Comparison of ENCODE assay signal across 2 cellular contexts in the genomic region with DNA sequence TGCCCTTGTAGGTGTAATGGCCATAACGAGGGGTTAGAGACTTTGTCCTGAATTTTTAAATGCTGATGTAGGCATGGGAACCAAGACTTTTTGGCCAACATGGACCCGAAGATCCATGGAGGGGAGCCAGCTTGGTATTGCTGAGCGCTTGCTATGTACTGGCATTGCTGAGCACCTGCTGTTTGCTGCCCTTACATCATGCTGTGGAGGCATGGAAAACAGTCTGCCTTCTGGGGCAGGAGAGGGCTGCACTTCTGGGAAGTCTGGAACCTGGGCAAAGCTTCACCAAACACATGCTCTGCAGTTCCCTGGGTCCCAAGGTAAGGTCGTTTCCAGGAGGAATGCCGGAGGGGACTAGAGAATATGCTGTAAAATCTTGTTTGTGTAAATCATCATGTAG.
A peak's percentile ranks its signal among the peaks of the same experiment; 100 is the strongest.
TF ChIP-seq lines count a peak whose summit lies in the region.

No MANE protein-coding gene starts in this region.

TF ChIP-seq in GM23338, 12 proteins besides CTCF, POLR2A, EP300 and RAD21 (continued from another document):
- TF ChIP-seq, protein P1, sequence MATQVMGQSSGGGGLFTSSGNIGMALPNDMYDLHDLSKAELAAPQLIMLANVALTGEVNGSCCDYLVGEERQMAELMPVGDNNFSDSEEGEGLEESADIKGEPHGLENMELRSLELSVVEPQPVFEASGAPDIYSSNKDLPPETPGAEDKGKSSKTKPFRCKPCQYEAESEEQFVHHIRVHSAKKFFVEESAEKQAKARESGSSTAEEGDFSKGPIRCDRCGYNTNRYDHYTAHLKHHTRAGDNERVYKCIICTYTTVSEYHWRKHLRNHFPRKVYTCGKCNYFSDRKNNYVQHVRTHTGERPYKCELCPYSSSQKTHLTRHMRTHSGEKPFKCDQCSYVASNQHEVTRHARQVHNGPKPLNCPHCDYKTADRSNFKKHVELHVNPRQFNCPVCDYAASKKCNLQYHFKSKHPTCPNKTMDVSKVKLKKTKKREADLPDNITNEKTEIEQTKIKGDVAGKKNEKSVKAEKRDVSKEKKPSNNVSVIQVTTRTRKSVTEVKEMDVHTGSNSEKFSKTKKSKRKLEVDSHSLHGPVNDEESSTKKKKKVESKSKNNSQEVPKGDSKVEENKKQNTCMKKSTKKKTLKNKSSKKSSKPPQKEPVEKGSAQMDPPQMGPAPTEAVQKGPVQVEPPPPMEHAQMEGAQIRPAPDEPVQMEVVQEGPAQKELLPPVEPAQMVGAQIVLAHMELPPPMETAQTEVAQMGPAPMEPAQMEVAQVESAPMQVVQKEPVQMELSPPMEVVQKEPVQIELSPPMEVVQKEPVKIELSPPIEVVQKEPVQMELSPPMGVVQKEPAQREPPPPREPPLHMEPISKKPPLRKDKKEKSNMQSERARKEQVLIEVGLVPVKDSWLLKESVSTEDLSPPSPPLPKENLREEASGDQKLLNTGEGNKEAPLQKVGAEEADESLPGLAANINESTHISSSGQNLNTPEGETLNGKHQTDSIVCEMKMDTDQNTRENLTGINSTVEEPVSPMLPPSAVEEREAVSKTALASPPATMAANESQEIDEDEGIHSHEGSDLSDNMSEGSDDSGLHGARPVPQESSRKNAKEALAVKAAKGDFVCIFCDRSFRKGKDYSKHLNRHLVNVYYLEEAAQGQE (IDR thresholded peaks at IDR 0.05; ENCODE audit: unreplicated experiment) = no peak
- no peak for TF ChIP-seq ETS1 (IDR thresholded peaks at IDR 0.05)
- no peak for TF ChIP-seq NANOG (IDR thresholded peaks at IDR 0.05; ENCODE audit: borderline replicate concordance)
- TF ChIP-seq POLR2AphosphoS5 (IDR thresholded peaks at IDR 0.05; ENCODE audit: low read depth) = no peak
- no peak for TF ChIP-seq ZNF331 (CRISPR knock-in tag; IDR thresholded peaks at IDR 0.05; ENCODE audit: low read depth)
- TF ChIP-seq JUNB (IDR thresholded peaks at IDR 0.05; ENCODE audit: unreplicated experiment) = no peak
- TF ChIP-seq, protein P2, sequence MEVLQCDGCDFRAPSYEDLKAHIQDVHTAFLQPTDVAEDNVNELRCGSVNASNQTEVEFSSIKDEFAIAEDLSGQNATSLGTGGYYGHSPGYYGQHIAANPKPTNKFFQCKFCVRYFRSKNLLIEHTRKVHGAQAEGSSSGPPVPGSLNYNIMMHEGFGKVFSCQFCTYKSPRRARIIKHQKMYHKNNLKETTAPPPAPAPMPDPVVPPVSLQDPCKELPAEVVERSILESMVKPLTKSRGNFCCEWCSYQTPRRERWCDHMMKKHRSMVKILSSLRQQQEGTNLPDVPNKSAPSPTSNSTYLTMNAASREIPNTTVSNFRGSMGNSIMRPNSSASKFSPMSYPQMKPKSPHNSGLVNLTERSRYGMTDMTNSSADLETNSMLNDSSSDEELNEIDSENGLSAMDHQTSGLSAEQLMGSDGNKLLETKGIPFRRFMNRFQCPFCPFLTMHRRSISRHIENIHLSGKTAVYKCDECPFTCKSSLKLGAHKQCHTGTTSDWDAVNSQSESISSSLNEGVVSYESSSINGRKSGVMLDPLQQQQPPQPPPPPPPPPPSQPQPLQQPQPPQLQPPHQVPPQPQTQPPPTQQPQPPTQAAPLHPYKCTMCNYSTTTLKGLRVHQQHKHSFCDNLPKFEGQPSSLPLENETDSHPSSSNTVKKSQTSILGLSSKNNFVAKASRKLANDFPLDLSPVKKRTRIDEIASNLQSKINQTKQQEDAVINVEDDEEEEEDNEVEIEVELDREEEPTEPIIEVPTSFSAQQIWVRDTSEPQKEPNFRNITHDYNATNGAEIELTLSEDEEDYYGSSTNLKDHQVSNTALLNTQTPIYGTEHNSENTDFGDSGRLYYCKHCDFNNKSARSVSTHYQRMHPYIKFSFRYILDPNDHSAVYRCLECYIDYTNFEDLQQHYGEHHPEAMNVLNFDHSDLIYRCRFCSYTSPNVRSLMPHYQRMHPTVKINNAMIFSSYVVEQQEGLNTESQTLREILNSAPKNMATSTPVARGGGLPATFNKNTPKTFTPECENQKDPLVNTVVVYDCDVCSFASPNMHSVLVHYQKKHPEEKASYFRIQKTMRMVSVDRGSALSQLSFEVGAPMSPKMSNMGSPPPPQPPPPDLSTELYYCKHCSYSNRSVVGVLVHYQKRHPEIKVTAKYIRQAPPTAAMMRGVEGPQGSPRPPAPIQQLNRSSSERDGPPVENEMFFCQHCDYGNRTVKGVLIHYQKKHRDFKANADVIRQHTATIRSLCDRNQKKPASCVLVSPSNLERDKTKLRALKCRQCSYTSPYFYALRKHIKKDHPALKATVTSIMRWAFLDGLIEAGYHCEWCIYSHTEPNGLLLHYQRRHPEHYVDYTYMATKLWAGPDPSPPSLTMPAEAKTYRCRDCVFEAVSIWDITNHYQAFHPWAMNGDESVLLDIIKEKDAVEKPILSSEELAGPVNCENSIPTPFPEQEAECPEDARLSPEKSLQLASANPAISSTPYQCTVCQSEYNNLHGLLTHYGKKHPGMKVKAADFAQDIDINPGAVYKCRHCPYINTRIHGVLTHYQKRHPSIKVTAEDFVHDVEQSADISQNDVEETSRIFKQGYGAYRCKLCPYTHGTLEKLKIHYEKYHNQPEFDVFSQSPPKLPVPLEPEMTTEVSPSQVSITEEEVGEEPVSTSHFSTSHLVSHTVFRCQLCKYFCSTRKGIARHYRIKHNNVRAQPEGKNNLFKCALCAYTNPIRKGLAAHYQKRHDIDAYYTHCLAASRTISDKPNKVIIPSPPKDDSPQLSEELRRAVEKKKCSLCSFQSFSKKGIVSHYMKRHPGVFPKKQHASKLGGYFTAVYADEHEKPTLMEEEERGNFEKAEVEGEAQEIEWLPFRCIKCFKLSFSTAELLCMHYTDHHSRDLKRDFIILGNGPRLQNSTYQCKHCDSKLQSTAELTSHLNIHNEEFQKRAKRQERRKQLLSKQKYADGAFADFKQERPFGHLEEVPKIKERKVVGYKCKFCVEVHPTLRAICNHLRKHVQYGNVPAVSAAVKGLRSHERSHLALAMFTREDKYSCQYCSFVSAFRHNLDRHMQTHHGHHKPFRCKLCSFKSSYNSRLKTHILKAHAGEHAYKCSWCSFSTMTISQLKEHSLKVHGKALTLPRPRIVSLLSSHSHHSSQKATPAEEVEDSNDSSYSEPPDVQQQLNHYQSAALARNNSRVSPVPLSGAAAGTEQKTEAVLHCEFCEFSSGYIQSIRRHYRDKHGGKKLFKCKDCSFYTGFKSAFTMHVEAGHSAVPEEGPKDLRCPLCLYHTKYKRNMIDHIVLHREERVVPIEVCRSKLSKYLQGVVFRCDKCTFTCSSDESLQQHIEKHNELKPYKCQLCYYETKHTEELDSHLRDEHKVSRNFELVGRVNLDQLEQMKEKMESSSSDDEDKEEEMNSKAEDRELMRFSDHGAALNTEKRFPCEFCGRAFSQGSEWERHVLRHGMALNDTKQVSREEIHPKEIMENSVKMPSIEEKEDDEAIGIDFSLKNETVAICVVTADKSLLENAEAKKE (CRISPR knock-in tag; IDR thresholded peaks at IDR 0.05) = no peak
- no peak for TF ChIP-seq EZH2phosphoT487 (IDR thresholded peaks at IDR 0.05; ENCODE audit: unreplicated experiment)
- no peak for TF ChIP-seq EZH2 (IDR thresholded peaks at IDR 0.05; ENCODE audit: low read depth, unreplicated experiment)

TF ChIP-seq in K562, 482 proteins besides CTCF, POLR2A, EP300 and RAD21 (continued from another document):
- TF ChIP-seq RREB1 (CRISPR knock-in tag; IDR thresholded peaks at IDR 0.05) (0 out of 2 replicates have a peak, but pooled peaks have one; percentile 17), ZNF449 (CRISPR knock-in tag; IDR thresholded peaks at IDR 0.05) (no peak)
